ENCODE assay signal across 8 cellular contexts in the genomic region with DNA sequence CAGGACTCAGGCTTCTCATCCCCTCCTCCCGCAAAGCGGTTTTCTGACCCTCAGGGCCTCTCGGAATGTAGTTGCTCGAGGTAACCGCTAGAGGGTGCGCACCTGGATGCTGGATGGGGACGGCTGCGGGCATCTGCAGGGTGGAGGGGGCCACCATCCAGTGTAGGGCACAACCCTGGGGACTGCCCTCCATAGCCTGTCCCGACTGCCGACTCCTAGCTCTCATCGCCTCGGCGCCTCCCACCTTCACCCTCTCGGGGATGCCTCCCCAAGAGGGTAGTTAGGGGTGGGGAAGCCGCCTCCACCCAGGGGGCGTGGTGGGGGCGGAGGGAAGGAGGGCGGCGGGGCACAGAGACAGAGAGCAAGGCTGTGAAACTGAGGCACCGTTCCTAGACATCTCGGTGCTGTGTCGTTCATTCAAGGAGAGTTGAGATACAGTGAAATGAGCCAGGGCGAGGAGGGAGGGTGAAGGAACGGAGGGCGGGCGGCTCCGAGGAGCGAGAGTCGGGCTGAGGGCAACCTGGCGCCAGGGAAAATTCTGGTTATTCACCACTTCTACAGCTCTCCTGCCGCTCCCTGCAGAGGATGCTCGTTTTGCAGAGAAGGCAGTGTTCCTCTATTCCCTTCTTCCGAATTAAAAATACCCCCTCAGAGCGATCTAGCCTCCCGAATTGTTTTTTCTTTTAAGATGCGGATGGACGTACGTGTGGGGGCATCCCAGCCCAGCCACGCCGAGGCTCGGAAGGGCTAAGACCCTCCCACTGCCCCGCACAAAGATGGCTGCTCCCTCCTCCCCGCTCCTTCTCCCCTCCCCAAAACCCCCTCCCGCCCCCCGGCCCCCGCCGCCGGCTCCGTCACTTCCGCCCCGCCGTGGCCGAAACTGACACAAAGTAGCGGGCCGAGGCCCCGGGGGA. TPM values are rescaled to one million over a fixed set of nuclear protein-coding genes. Genes with fewer than 3 reads are reported as not detected.
DNase-seq lines count a peak whose midpoint lies in the region; ATAC-seq and TF ChIP-seq lines count a peak whose summit lies in the region.

A gene with protein sequence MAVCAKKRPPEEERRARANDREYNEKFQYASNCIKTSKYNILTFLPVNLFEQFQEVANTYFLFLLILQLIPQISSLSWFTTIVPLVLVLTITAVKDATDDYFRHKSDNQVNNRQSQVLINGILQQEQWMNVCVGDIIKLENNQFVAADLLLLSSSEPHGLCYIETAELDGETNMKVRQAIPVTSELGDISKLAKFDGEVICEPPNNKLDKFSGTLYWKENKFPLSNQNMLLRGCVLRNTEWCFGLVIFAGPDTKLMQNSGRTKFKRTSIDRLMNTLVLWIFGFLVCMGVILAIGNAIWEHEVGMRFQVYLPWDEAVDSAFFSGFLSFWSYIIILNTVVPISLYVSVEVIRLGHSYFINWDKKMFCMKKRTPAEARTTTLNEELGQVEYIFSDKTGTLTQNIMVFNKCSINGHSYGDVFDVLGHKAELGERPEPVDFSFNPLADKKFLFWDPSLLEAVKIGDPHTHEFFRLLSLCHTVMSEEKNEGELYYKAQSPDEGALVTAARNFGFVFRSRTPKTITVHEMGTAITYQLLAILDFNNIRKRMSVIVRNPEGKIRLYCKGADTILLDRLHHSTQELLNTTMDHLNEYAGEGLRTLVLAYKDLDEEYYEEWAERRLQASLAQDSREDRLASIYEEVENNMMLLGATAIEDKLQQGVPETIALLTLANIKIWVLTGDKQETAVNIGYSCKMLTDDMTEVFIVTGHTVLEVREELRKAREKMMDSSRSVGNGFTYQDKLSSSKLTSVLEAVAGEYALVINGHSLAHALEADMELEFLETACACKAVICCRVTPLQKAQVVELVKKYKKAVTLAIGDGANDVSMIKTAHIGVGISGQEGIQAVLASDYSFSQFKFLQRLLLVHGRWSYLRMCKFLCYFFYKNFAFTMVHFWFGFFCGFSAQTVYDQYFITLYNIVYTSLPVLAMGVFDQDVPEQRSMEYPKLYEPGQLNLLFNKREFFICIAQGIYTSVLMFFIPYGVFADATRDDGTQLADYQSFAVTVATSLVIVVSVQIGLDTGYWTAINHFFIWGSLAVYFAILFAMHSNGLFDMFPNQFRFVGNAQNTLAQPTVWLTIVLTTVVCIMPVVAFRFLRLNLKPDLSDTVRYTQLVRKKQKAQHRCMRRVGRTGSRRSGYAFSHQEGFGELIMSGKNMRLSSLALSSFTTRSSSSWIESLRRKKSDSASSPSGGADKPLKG (plus strand): TSS at position 857 of the 914 bp plus-strand sequence. CDS start 2,617 bp downstream, outside the sequence.

- peak within 1 kb of the TSS; percentile 82 for H3K27ac ChIP-seq in KOPT-K1 (ENCODE audit: low read depth, low read length, poor library complexity, severe bottlenecking)

- peak; percentile 35 for ATAC-seq in GM19023 (IDR thresholded peaks at IDR 0.05; ENCODE audit: unreplicated experiment)
- ATAC-seq in activated T-helper 17 cell treated with anti-CD3 and anti-CD28 coated beads, Interleukin-2, amount 50 U/mL, for 72 hours (replicated peaks): peak; percentile 66
- peak; percentile 65 to 82 (median 66) for ATAC-seq in natural killer cell

- peaks cover 23% of the 10 kb centered on the region for H3K4me1 Mint-ChIP-seq in activated T-helper 17 cell treated with anti-CD3 and anti-CD28 coated beads, Interleukin-2, amount 50 U/mL, for 72 hours
- peaks cover 30 to 49% of the 10 kb centered on the region in 2 donors for H3K4me1 Mint-ChIP-seq in natural killer cell

- peak within 1 kb of the TSS; percentile 76 for H3K27ac Mint-ChIP-seq in activated T-helper 17 cell treated with anti-CD3 and anti-CD28 coated beads, Interleukin-2, amount 50 U/mL, for 72 hours
- peak within 1 kb of the TSS; percentile 83 to 91 for H3K27ac Mint-ChIP-seq in natural killer cell

- DNase-seq in A172 (ENCODE audit: low spot score) (peak; percentile 88), RPMI8226 (peak; percentile 92), fibroblast of mammary gland (ENCODE audit: low read depth) (peak; percentile 68), natural killer cell (peak; percentile 72)
- DNase-seq in stimulated activated naive CD4-positive, alpha-beta T cell (lab: John Stamatoyannopoulos, UW): peak; percentile 62 to 86 (median 73)

- no peaks in the 10 kb centered on the region for H3K9me3 Mint-ChIP-seq in activated T-helper 17 cell treated with anti-CD3 and anti-CD28 coated beads, Interleukin-2, amount 50 U/mL, for 72 hours
- H3K9me3 Mint-ChIP-seq in natural killer cell: no peaks in the 10 kb centered on the region

- peak within 1 kb of the TSS; percentile 72 for H3K4me3 ChIP-seq in fibroblast of mammary gland (ENCODE audit: control insufficient read depth, low read depth, low read length)

- H3K9me3 ChIP-seq in KOPT-K1 (ENCODE audit: insufficient read depth, low read length, poor library complexity, severe bottlenecking): no peaks in the 10 kb centered on the region

- H3K27me3 Mint-ChIP-seq in activated T-helper 17 cell treated with anti-CD3 and anti-CD28 coated beads, Interleukin-2, amount 50 U/mL, for 72 hours: no peaks in the 10 kb centered on the region
- H3K27me3 Mint-ChIP-seq in natural killer cell (ENCODE audit: low read depth in 2 of 2): peaks cover 7 to 8% of the 10 kb centered on the region in 2 donors

- intact Hi-C loops in natural killer cell (cut with micrococcal nuclease): loop anchor here (1.0 kb wide), 1 partner anchor 10 kb away; no protein-coding TSS in a partner anchor

- peaks cover 18% of the 10 kb centered on the region for H3K36me3 Mint-ChIP-seq in activated T-helper 17 cell treated with anti-CD3 and anti-CD28 coated beads, Interleukin-2, amount 50 U/mL, for 72 hours (ENCODE audit: low read depth)
- H3K36me3 Mint-ChIP-seq in natural killer cell: no peaks in the 10 kb centered on the region

- H3K4me3 Mint-ChIP-seq in activated T-helper 17 cell treated with anti-CD3 and anti-CD28 coated beads, Interleukin-2, amount 50 U/mL, for 72 hours: peak within 1 kb of the TSS; percentile 88
- peak within 1 kb of the TSS; percentile 95 for H3K4me3 Mint-ChIP-seq in natural killer cell

- peak; percentile 92 for TF ChIP-seq CTCF in fibroblast of mammary gland (conservative IDR thresholded peaks at IDR 0.05; ENCODE audit: control insufficient read depth, insufficient read depth, low read depth, low read length)
- TF ChIP-seq CTCF in natural killer cell (IDR thresholded peaks at IDR 0.05): peak; percentile 94

- H3K36me3 ChIP-seq in KOPT-K1 (ENCODE audit: insufficient read depth, low read length): peaks cover 6% of the 10 kb centered on the region; the same call in 1 of the 2 replicates

RNA-seq across cellular contexts. Expression of the gene that starts here (rescaled TPM):
- 93.9 and 129 TPM in 2 replicates for total RNA-seq in A172 (2014; rRNA removed; shearing (Covaris generic))
- total RNA-seq in activated T-helper 17 cell treated with anti-CD3 and anti-CD28 coated beads, Interleukin-2, amount 50 U/mL, for 72 hours: 10 to 100 TPM; 64.3 to 69.0 TPM
- total RNA-seq in natural killer cell: 10 to 100 TPM; 47.8 to 67.5 (median 59.3) TPM

Comparison
In these comparisons a context has a peak if more than half of its experiments do, and no peak if none do; other contexts are left out.
1. Peak in every context shown above with its lines: DNase-seq, ATAC-seq, H3K4me3 ChIP-seq and H3K27ac ChIP-seq.